Comparison of ENCODE assay signal across 16 cellular contexts in the genomic region with DNA sequence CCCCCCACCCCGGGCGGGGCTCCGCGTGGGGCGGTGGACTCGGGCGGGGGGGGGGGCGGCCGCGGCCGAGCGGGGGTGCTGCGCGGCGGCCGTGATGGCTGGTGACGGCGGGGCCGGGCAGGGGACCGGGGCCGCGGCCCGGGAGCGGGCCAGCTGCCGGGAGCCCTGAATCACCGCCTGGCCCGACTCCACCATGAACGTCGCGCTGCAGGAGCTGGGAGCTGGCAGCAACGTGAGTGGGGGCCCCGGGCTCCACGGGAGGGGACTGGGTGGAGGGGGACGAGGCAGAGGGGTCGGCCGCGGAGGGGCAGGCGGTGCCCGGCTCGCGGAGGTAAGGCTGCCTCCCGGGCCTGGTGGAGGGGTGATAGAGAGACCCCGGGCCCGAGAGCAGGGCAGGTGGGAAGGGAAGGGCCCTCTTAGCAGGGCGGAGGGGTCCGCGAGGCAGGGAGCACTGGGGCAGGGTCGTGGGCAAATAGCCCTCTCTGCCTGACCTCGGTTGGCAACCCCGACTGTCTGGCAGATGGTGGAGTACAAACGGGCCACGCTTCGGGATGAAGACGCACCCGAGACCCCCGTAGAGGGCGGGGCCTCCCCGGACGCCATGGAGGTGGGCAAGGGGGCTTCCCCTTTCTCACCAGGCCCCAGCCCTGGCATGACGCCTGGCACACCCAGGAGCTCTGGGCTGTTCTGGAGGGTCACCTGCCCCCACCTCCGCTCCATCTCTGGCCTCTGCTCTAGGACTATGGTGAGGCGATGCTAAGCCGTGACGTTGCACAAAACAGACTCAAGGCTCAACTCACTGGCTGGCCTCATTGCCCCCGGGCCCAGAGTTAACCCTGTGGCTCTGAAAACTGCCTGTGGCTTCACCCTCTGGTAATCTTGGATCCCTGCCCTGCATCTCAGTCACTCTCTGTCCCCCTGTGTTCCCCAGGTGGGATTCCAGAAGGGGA. TPM values are rescaled to one million over a fixed set of nuclear protein-coding genes. Genes with fewer than 3 reads are reported as not detected.
DNase-seq lines count a peak whose midpoint lies in the region; ATAC-seq and TF ChIP-seq lines count a peak whose summit lies in the region.
"Had no signal": no experiment of that assay in that cellular context is flagged by ENCODE, and none has a peak within 500 bp of the region (broad histone marks: within the 10 kb centered on the region; RNA-seq: fewer than 3 reads in every experiment).

A gene (plus strand): TSS at position 62 of the 950 bp plus-strand sequence. CDS start 132 bp downstream, at position 194.

- no peaks in the 10 kb centered on the region for H3K4me1 ChIP-seq in Panc1 (ENCODE audit: control insufficient read depth, insufficient read depth, low read length)
- no peaks in the 10 kb centered on the region for H3K4me1 ChIP-seq in right atrium auricular region
- H3K4me1 ChIP-seq in parathyroid adenoma = peaks cover 3% of the 10 kb centered on the region
- H3K4me1 ChIP-seq in sigmoid colon = peaks cover 0 to 5% (median 3%) of the 10 kb centered on the region in 4 donors

- no peaks in the 10 kb centered on the region for H3K79me2 ChIP-seq in parathyroid adenoma

- TF ChIP-seq CTCF in Panc1 (IDR thresholded peaks at IDR 0.05) (no peak), right atrium auricular region (IDR thresholded peaks at IDR 0.05) (no peak), parathyroid adenoma (IDR thresholded peaks at IDR 0.05) (no peak), sigmoid colon (IDR thresholded peaks at IDR 0.05) (no peak)

- no peak within 1 kb of the TSS for H3K4me2 ChIP-seq in parathyroid adenoma (ENCODE audit: low read length)

- H3K27ac ChIP-seq in Panc1 (ENCODE audit: low read length) = no peak within 1 kb of the TSS
- no peak within 1 kb of the TSS for H3K27ac ChIP-seq in right atrium auricular region
- H3K27ac ChIP-seq in parathyroid adenoma = no peak within 1 kb of the TSS
- H3K27ac ChIP-seq in sigmoid colon = no peak within 1 kb of the TSS
- H3K27ac ChIP-seq: gastroesophageal sphincter had no signal

- WGBS in sigmoid colon, 2 donors = 17% methylated on average over 65 of the region's 65 CpGs

- no peak for TF ChIP-seq EP300 in sigmoid colon (IDR thresholded peaks at IDR 0.05)

- DNase-seq in DMS79 treated with DMSO at 0.1 percent for 48 hours (lab: John Stamatoyannopoulos, UW) = peak; percentile 9
- no peak for DNase-seq in DMS79 (lab: John Stamatoyannopoulos, UW)
- no peak for DNase-seq in Panc1 (ENCODE audit: low read depth, low spot score)
- no peak for DNase-seq in right atrium auricular region (ENCODE audit: low spot score)
- no peak for DNase-seq in NCI-H2029 treated with DMSO at 0.1 percent for 48 hours (lab: John Stamatoyannopoulos, UW)
- DNase-seq in sigmoid colon = no peak
- DNase-seq in activated CD4-positive, alpha-beta T cell treated with anti-CD3 and anti-CD28 coated beads, Interleukin-2, amount 50 U/mL, for 4 hours = no peak
- DNase-seq: activated CD4-positive, alpha-beta T cell treated with anti-CD3 and anti-CD28 coated beads for 48 hours; activated naive CD4-positive, alpha-beta T cell; NCI-H2029; SW 1271 had no signal

- BruUV-seq in Panc1 (replicated peaks; lab: Mats Ljungman, UMichigan) = no TSS peak

- CTCF ChIA-PET in Panc1 (lab: Charles Lee) = interaction anchor here (0.6 kb wide), 1 partner anchor 250 kb away, joined by 4 read pairs; no protein-coding TSS in a partner anchor

- H3K9me3 ChIP-seq in Panc1 (ENCODE audit: control insufficient read depth, insufficient read depth, low read depth, low read length) (no peaks in the 10 kb centered on the region), right atrium auricular region (no peaks in the 10 kb centered on the region), parathyroid adenoma (ENCODE audit: control insufficient read depth, low read length) (no peaks in the 10 kb centered on the region), sigmoid colon (no peaks in the 10 kb centered on the region)
- H3K9me3 ChIP-seq: gastroesophageal sphincter had no signal

- no peak within 1 kb of the TSS for H3K4me3 ChIP-seq in Panc1 (ENCODE audit: low read depth in 2 of 2, low read length in 2 of 2)
- peak within 1 kb of the TSS; percentile 11 to 32 for H3K4me3 ChIP-seq in right atrium auricular region
- no peak within 1 kb of the TSS for H3K4me3 ChIP-seq in parathyroid adenoma (ENCODE audit: low read depth, low read length)
- H3K4me3 ChIP-seq in sigmoid colon = peak within 1 kb of the TSS in 1 of 4 donors; percentile 15

- ATAC-seq in Panc1 = peak; percentile 28; the same call in 1 of the 2 replicates
- ATAC-seq: gastroesophageal sphincter had no signal

- in situ Hi-C loops in Panc1 (cut with HindIII; ENCODE audit: low pct_unique_long_range_greater_than_20kb, low sequenced_read_pairs) = no loop called here

- no peak within 1 kb of the TSS for H3K9ac ChIP-seq in parathyroid adenoma

- intact Hi-C loops in Panc1 (cut with micrococcal nuclease; ENCODE audit: unreplicated experiment) = no loop called here
- intact Hi-C loops in sigmoid colon (cut with DNase I) = no loop called here

- POLR2A ChIA-PET in Panc1 (lab: Charles Lee) = no interaction called here

- peaks cover 6% of the 10 kb centered on the region; the same call in 1 of the 2 replicates for H3K27me3 ChIP-seq in Panc1 (ENCODE audit: control insufficient read depth, insufficient read depth, low read length)
- H3K27me3 ChIP-seq in right atrium auricular region = peaks cover 0 to 5% of the 10 kb centered on the region in 2 donors
- no peaks in the 10 kb centered on the region for H3K27me3 ChIP-seq in parathyroid adenoma (ENCODE audit: control insufficient read depth, insufficient read depth, low read length)
- peaks cover 14 to 43% (median 26%) of the 10 kb centered on the region in 3 donors for H3K27me3 ChIP-seq in sigmoid colon

- H3K36me3 ChIP-seq in Panc1 (ENCODE audit: control insufficient read depth, insufficient read depth, low read length) (no peaks in the 10 kb centered on the region), right atrium auricular region (no peaks in the 10 kb centered on the region), parathyroid adenoma (ENCODE audit: control insufficient read depth, insufficient read depth, low read length) (no peaks in the 10 kb centered on the region), sigmoid colon (no peaks in the 10 kb centered on the region)
- H3K36me3 ChIP-seq: gastroesophageal sphincter had no signal

- TF ChIP-seq POLR2A in sigmoid colon (IDR thresholded peaks at IDR 0.05) = no peak

- H2AFZ ChIP-seq in parathyroid adenoma = peak within 1 kb of the TSS; percentile 83

RNA-seq across cellular contexts. Expression of the gene that starts here (rescaled TPM):
- not detected for total RNA-seq in Panc1 (2021; ENCODE audit: unreplicated experiment)
- not detected for polyA plus RNA-seq in Panc1 (2012; ENCODE audit: insufficient read length)
- 1 to 10 TPM in 1 of 2 donors, not detected in 1; 1.6 TPM for total RNA-seq in right atrium auricular region
- 1 to 10 TPM in 3 of 4 donors, under 1 TPM in 1; 0.49 to 2.9 (median 1.7) TPM for total RNA-seq in sigmoid colon
- under 1 TPM in 1 of 3 donors, not detected in 2; 0.63 TPM for polyA plus RNA-seq in sigmoid colon
- total RNA-seq: A172, mesenteric fat pad, subcutaneous adipose tissue had no signal

Comparison
In these comparisons a context has a peak if more than half of its experiments do, and no peak if none do; other contexts are left out.
1. Peak in ATAC-seq in Panc1; RNA of the gene not detected or under 1 TPM.
2. H3K4me3 ChIP-seq: peak in right atrium auricular region (2 of 2); none in Panc1 (0 of 2) and parathyroid adenoma (single experiment).